1 cellular context compared by ENCODE assay signal in the genomic region with DNA sequence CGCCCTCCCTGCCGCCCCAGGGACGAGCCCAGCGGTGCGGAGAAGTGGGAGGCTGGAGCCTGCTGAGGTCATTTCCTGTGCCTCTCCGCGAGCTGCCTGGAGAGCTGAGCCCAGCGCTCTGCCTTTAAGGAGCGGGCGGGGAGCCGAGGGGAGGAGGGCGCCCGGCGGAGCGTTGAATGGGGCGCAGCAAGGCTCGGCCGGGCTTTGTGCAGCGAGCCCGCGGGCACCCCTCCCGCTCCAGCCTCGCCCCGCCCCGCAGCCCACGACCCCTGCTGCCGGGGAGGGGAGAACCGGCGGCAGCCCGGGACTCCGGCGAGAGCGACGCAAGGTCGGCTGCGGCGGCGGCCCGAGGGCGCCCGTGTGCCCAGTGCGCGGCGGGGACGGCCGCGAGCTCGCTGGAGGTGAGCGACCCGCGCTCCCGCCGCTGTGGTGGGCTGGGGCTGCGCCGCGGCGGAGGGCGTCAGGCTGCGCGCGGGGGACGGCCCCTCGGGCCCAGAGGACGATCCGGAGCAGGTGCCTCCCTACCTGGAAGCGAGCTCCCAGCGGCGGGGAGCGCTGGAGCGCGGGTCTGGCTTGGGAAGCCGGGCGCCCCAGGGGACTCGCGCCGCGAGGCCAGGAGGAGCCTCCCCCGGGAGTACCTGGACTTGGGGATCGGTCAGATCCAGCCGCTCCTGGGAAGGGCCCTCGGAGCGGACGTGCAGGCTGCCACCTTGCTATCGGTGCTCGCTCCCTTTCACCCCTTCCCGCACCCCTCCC.
A peak's percentile ranks its signal among the peaks of the same experiment; 100 is the strongest.
TF ChIP-seq lines count a peak whose summit lies in the region.

PLEKHH1 (plus strand) TSS at position 293 of the 756 bp plus-strand sequence. CDS start 8,578 bp downstream, outside the sequence.

TF ChIP-seq in HEK293, 187 proteins besides CTCF, POLR2A, EP300 and RAD21 (continued from another document and continues in another):
- TF ChIP-seq, protein P1, sequence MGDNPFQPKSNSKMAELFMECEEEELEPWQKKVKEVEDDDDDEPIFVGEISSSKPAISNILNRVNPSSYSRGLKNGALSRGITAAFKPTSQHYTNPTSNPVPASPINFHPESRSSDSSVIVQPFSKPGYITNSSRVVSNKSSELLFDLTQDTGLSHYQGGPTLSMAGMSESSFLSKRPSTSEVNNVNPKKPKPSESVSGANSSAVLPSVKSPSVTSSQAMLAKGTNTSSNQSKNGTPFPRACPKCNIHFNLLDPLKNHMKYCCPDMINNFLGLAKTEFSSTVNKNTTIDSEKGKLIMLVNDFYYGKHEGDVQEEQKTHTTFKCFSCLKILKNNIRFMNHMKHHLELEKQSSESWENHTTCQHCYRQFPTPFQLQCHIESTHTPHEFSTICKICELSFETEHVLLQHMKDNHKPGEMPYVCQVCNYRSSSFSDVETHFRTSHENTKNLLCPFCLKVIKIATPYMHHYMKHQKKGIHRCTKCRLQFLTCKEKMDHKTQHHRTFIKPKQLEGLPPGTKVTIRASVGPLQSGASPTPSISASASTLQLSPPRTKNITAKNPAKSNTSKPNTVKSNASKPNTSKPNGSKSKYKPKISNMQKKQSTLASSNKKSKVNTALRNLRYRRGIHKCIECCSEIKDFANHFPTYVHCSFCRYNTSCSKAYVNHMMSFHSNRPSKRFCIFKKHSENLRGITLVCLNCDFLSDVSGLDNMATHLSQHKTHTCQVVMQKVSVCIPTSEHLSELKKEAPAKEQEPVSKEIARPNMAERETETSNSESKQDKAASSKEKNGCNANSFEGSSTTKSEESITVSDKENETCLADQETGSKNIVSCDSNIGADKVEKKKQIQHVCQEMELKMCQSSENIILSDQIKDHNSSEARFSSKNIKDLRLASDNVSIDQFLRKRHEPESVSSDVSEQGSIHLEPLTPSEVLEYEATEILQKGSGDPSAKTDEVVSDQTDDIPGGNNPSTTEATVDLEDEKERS (tag by site-specific recombination; IDR thresholded peaks at IDR 0.05), result no peak
- no peak for TF ChIP-seq ZFP69B (tag by site-specific recombination; IDR thresholded peaks at IDR 0.05)
- no peak for TF ChIP-seq ZNF266 (tag by site-specific recombination; IDR thresholded peaks at IDR 0.05; ENCODE audit: low read depth)
- TF ChIP-seq ZNF146 (tag by site-specific recombination; IDR thresholded peaks at IDR 0.05), result no peak
- TF ChIP-seq ZNF777 (tag by site-specific recombination; IDR thresholded peaks at IDR 0.05; ENCODE audit: borderline replicate concordance), result no peak
- TF ChIP-seq ZNF223 (tag by site-specific recombination; IDR thresholded peaks at IDR 0.05), result no peak
- TF ChIP-seq ZNF362 (tag by site-specific recombination; IDR thresholded peaks at IDR 0.05), result no peak
- no peak for TF ChIP-seq ZNF391 (tag by site-specific recombination; IDR thresholded peaks at IDR 0.05; ENCODE audit: borderline replicate concordance, low read depth)
- TF ChIP-seq ZNF112 (tag by site-specific recombination; IDR thresholded peaks at IDR 0.05), result no peak
- TF ChIP-seq ZNF610 (tag by site-specific recombination; IDR thresholded peaks at IDR 0.05; ENCODE audit: borderline replicate concordance), result peak; percentile 83; the same call in 1 of the 2 replicates
- no peak for TF ChIP-seq ZNF416 (tag by site-specific recombination; IDR thresholded peaks at IDR 0.05)
- TF ChIP-seq PBX3 (CRISPR knock-in tag; IDR thresholded peaks at IDR 0.05), result no peak; the same call in 1 of the 2 replicates
- no peak for TF ChIP-seq ZNF529 (tag by site-specific recombination; IDR thresholded peaks at IDR 0.05; ENCODE audit: insufficient replicate concordance)
- peak; percentile 81; the same call in 1 of the 2 replicates for TF ChIP-seq ZNF423 (tag by site-specific recombination; IDR thresholded peaks at IDR 0.05)
- no peak for TF ChIP-seq ZNF274 (IDR thresholded peaks at IDR 0.05; ENCODE audit: low read length)
- no peak for TF ChIP-seq ZNF274 (tag by site-specific recombination; IDR thresholded peaks at IDR 0.05; ENCODE audit: borderline replicate concordance)
- TF ChIP-seq SP2 (tag by site-specific recombination; IDR thresholded peaks at IDR 0.05), result peak; percentile 61
- TF ChIP-seq, protein P2, sequence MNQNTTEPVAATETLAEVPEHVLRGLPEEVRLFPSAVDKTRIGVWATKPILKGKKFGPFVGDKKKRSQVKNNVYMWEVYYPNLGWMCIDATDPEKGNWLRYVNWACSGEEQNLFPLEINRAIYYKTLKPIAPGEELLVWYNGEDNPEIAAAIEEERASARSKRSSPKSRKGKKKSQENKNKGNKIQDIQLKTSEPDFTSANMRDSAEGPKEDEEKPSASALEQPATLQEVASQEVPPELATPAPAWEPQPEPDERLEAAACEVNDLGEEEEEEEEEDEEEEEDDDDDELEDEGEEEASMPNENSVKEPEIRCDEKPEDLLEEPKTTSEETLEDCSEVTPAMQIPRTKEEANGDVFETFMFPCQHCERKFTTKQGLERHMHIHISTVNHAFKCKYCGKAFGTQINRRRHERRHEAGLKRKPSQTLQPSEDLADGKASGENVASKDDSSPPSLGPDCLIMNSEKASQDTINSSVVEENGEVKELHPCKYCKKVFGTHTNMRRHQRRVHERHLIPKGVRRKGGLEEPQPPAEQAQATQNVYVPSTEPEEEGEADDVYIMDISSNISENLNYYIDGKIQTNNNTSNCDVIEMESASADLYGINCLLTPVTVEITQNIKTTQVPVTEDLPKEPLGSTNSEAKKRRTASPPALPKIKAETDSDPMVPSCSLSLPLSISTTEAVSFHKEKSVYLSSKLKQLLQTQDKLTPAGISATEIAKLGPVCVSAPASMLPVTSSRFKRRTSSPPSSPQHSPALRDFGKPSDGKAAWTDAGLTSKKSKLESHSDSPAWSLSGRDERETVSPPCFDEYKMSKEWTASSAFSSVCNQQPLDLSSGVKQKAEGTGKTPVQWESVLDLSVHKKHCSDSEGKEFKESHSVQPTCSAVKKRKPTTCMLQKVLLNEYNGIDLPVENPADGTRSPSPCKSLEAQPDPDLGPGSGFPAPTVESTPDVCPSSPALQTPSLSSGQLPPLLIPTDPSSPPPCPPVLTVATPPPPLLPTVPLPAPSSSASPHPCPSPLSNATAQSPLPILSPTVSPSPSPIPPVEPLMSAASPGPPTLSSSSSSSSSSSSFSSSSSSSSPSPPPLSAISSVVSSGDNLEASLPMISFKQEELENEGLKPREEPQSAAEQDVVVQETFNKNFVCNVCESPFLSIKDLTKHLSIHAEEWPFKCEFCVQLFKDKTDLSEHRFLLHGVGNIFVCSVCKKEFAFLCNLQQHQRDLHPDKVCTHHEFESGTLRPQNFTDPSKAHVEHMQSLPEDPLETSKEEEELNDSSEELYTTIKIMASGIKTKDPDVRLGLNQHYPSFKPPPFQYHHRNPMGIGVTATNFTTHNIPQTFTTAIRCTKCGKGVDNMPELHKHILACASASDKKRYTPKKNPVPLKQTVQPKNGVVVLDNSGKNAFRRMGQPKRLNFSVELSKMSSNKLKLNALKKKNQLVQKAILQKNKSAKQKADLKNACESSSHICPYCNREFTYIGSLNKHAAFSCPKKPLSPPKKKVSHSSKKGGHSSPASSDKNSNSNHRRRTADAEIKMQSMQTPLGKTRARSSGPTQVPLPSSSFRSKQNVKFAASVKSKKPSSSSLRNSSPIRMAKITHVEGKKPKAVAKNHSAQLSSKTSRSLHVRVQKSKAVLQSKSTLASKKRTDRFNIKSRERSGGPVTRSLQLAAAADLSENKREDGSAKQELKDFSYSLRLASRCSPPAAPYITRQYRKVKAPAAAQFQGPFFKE (tag by site-specific recombination; IDR thresholded peaks at IDR 0.05; ENCODE audit: borderline replicate concordance), result no peak
- TF ChIP-seq EGR2 (tag by site-specific recombination; IDR thresholded peaks at IDR 0.05; ENCODE audit: low read depth), result 0 out of 2 replicates have a peak, but pooled peaks have one; percentile 24
- TF ChIP-seq ZNF707 (tag by site-specific recombination; IDR thresholded peaks at IDR 0.05), result no peak
- TF ChIP-seq, protein P3, sequence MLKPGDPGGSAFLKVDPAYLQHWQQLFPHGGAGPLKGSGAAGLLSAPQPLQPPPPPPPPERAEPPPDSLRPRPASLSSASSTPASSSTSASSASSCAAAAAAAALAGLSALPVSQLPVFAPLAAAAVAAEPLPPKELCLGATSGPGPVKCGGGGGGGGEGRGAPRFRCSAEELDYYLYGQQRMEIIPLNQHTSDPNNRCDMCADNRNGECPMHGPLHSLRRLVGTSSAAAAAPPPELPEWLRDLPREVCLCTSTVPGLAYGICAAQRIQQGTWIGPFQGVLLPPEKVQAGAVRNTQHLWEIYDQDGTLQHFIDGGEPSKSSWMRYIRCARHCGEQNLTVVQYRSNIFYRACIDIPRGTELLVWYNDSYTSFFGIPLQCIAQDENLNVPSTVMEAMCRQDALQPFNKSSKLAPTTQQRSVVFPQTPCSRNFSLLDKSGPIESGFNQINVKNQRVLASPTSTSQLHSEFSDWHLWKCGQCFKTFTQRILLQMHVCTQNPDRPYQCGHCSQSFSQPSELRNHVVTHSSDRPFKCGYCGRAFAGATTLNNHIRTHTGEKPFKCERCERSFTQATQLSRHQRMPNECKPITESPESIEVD (tag by site-specific recombination; IDR thresholded peaks at IDR 0.05), result no peak
- no peak for TF ChIP-seq ZNF585B (tag by site-specific recombination; IDR thresholded peaks at IDR 0.05)
- no peak for TF ChIP-seq ZNF843 (tag by site-specific recombination; IDR thresholded peaks at IDR 0.05)
- TF ChIP-seq ZNF140 (tag by site-specific recombination; IDR thresholded peaks at IDR 0.05), result no peak
- no peak for TF ChIP-seq SCRT1 (tag by site-specific recombination; IDR thresholded peaks at IDR 0.05; ENCODE audit: borderline replicate concordance)
- peak; percentile 54; the same call in 1 of the 2 replicates for TF ChIP-seq GLIS2 (tag by site-specific recombination; IDR thresholded peaks at IDR 0.05)
- TF ChIP-seq ZNF670 (tag by site-specific recombination; IDR thresholded peaks at IDR 0.05; ENCODE audit: low read depth), result no peak
- TF ChIP-seq, protein P4, sequence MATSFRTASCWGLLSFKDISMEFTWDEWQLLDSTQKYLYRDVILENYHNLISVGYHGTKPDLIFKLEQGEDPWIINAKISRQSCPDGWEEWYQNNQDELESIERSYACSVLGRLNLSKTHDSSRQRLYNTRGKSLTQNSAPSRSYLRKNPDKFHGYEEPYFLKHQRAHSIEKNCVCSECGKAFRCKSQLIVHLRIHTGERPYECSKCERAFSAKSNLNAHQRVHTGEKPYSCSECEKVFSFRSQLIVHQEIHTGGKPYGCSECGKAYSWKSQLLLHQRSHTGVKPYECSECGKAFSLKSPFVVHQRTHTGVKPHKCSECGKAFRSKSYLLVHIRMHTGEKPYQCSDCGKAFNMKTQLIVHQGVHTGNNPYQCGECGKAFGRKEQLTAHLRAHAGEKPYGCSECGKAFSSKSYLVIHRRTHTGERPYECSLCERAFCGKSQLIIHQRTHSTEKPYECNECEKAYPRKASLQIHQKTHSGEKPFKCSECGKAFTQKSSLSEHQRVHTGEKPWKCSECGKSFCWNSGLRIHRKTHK (tag by site-specific recombination; IDR thresholded peaks at IDR 0.05), result no peak
- TF ChIP-seq ZNF660 (tag by site-specific recombination; IDR thresholded peaks at IDR 0.05), result 0 out of 2 replicates have a peak, but pooled peaks have one; percentile 58
- TF ChIP-seq ZNF311 (tag by site-specific recombination; IDR thresholded peaks at IDR 0.05; ENCODE audit: borderline replicate concordance), result no peak
- TF ChIP-seq ZNF701 (tag by site-specific recombination; IDR thresholded peaks at IDR 0.05), result no peak
- TF ChIP-seq ZNF426 (tag by site-specific recombination; IDR thresholded peaks at IDR 0.05), result no peak
- no peak for TF ChIP-seq ZNF830 (tag by site-specific recombination; IDR thresholded peaks at IDR 0.05; ENCODE audit: low read depth)
- 0 out of 2 replicates have a peak, but pooled peaks have one; percentile 42 for TF ChIP-seq ZNF677 (tag by site-specific recombination; IDR thresholded peaks at IDR 0.05)
- no peak for TF ChIP-seq ZNF792 (tag by site-specific recombination; IDR thresholded peaks at IDR 0.05)
- peak; percentile 37 for TF ChIP-seq ZBTB20 (tag by site-specific recombination; IDR thresholded peaks at IDR 0.05)
- no peak for TF ChIP-seq ZNF555 (tag by site-specific recombination; conservative IDR thresholded peaks at IDR 0.05)
- no peak for TF ChIP-seq ZNF658 (tag by site-specific recombination; IDR thresholded peaks at IDR 0.05)
- TF ChIP-seq HOXC10 (CRISPR knock-in tag; IDR thresholded peaks at IDR 0.05), result no peak
- peak; percentile 48 for TF ChIP-seq ZEB2 (tag by site-specific recombination; IDR thresholded peaks at IDR 0.05)
- TF ChIP-seq ZNF175 (tag by site-specific recombination; IDR thresholded peaks at IDR 0.05), result no peak
- TF ChIP-seq ZNF184 (tag by site-specific recombination; IDR thresholded peaks at IDR 0.05), result no peak
- TF ChIP-seq ZBTB1 (tag by site-specific recombination; IDR thresholded peaks at IDR 0.05), result no peak
- TF ChIP-seq ZBTB10 (tag by site-specific recombination; IDR thresholded peaks at IDR 0.05), result no peak
